Comparison of ENCODE assay signal across 22 cellular contexts in genomic region chr14:101855958-101856357, GRCh38.
DNase-seq lines count a peak whose midpoint lies in the region; ATAC-seq and TF ChIP-seq lines count a peak whose summit lies in the region.
"Had no signal": no experiment of that assay in that cellular context is flagged by ENCODE, and none has a peak within 500 bp of the region (broad histone marks: within the 10 kb centered on the region; RNA-seq: fewer than 3 reads in every experiment).

No MANE protein-coding gene starts in this region.

- ATAC-seq in heart right ventricle (peak in 3 of 8 donors; percentile 3 to 36 (median 17)), right cardiac atrium (no peak), IMR-90 (ENCODE audit: low read depth) (no peak)
- ATAC-seq in stimulated activated effector memory CD8-positive, alpha-beta T cell treated with anti-CD3 and anti-CD28 coated beads, Interleukin-12 subunit alpha, Interleukin-12 subunit beta, amount 100 ng/mL, for 72 hours, result no peak
- ATAC-seq: SK-N-SH treated with all-trans-retinoic acid at 6 μM for 48 hours had no signal

- DNase-seq in heart right ventricle (no peak), right cardiac atrium (no peak), IMR-90 (no peak), epithelial cell of esophagus (ENCODE audit: low read depth) (peak; percentile 48), UCSD-AML1 (lab: John Stamatoyannopoulos, UW; ENCODE audit: unreplicated experiment) (no peak)
- no peak for DNase-seq in stimulated activated effector memory CD8-positive, alpha-beta T cell treated with anti-CD3 and anti-CD28 coated beads, Interleukin-12 subunit alpha, Interleukin-12 subunit beta, amount 100 ng/mL, for 72 hours (ENCODE audit: low spot score in 2 of 2)
- DNase-seq in activated CD8-positive, alpha-beta memory T cell treated with anti-CD3 and anti-CD28 coated beads, Interleukin-2, amount 50 U/mL, for 48 hours, result no peak
- DNase-seq: activated gamma-delta T cell treated with Interleukin-2 at 50 U/mL for 16 hours; AML-193; body of pancreas; dorsolateral prefrontal cortex; H7; hippocampal formation; NCI-H1694 treated with DMSO at 0.1 percent for 48 hours; NCI-H526; ovary; PC-9; stimulated activated CD4-positive, alpha-beta T cell treated with anti-CD3 and anti-CD28 coated beads, Interleukin-4, amount 100 ng/mL, for 24 hours; stimulated activated CD8-positive, alpha-beta memory T cell treated with anti-CD3 and anti-CD28 coated beads, Interleukin-4, amount 100 ng/mL, for 48 hours; testis had no signal

- dilution Hi-C loops in IMR-90 (cut with HindIII; ENCODE audit: low sequenced_read_pairs, unreplicated experiment), result no loop called here

- H2BK5ac ChIP-seq in IMR-90 (ENCODE audit: low read depth, low read length, poor library complexity, severe bottlenecking), result no peak overlapping the region

- no peak overlapping the region for H3K56ac ChIP-seq in IMR-90 (ENCODE audit: extremely low read depth, insufficient read depth, low read length)

- H3K4ac ChIP-seq in IMR-90 (ENCODE audit: low read depth, low read length), result no peak overlapping the region

- no peak overlapping the region for H4K5ac ChIP-seq in IMR-90 (ENCODE audit: low read depth, low read length)

- TF ChIP-seq POLR2A in IMR-90 (IDR thresholded peaks at IDR 0.05; ENCODE audit: low read depth, low read length), result no peak

- H3K9me3 ChIP-seq in heart right ventricle, result no peaks in the 10 kb centered on the region
- no peaks in the 10 kb centered on the region for H3K9me3 ChIP-seq in right cardiac atrium (ENCODE audit: control insufficient read depth, low read length)
- no peaks in the 10 kb centered on the region for H3K9me3 ChIP-seq in IMR-90 (ENCODE audit: control insufficient read depth, insufficient read depth, low read length)
- H3K9me3 ChIP-seq: body of pancreas, ovary, testis had no signal

- peaks cover 0 to 41% (median 0%) of the 10 kb centered on the region in 9 donors for H3K36me3 ChIP-seq in heart right ventricle
- H3K36me3 ChIP-seq in IMR-90 (ENCODE audit: control insufficient read depth, insufficient read depth, low read length), result peaks cover 3% of the 10 kb centered on the region
- H3K36me3 ChIP-seq: ovary had no signal

- H3K18ac ChIP-seq in IMR-90 (ENCODE audit: low read depth, low read length), result no peak overlapping the region

- H2BK120ac ChIP-seq in IMR-90 (ENCODE audit: low read depth, low read length), result no peak overlapping the region

- peaks cover 70% of the 10 kb centered on the region for H3K4me1 Mint-ChIP-seq in stimulated activated effector memory CD8-positive, alpha-beta T cell treated with anti-CD3 and anti-CD28 coated beads, Interleukin-12 subunit alpha, Interleukin-12 subunit beta, amount 100 ng/mL, for 72 hours

- H3K9ac ChIP-seq in IMR-90 (ENCODE audit: low read depth, low read length), result no peak overlapping the region

- in situ Hi-C loops in IMR-90 (cut with MboI; ENCODE audit: low sequenced_read_pairs), result no loop called here

- peak overlapping the region; percentile 74 for H3K27ac Mint-ChIP-seq in stimulated activated effector memory CD8-positive, alpha-beta T cell treated with anti-CD3 and anti-CD28 coated beads, Interleukin-12 subunit alpha, Interleukin-12 subunit beta, amount 100 ng/mL, for 72 hours

- H3K23ac ChIP-seq in IMR-90 (ENCODE audit: low read depth, low read length), result no peak overlapping the region

- peaks cover 5 to 92% (median 82%) of the 10 kb centered on the region in 9 donors for H3K4me1 ChIP-seq in heart right ventricle
- peaks cover 8% of the 10 kb centered on the region for H3K4me1 ChIP-seq in right cardiac atrium (ENCODE audit: control insufficient read depth, insufficient read depth, low read length)
- peaks cover 3% of the 10 kb centered on the region for H3K4me1 ChIP-seq in IMR-90 (ENCODE audit: control insufficient read depth, insufficient read depth, low read length)

- H3K4me3 ChIP-seq in heart right ventricle (no peak overlapping the region), right cardiac atrium (ENCODE audit: low read length) (no peak overlapping the region), IMR-90 (ENCODE audit: insufficient read depth, low read depth, low read length) (no peak overlapping the region), epithelial cell of esophagus (ENCODE audit: low read length) (no peak overlapping the region)
- H3K4me3 ChIP-seq: body of pancreas, dorsolateral prefrontal cortex, ovary, PC-9, skin epidermis, testis had no signal

- H3K36me3 Mint-ChIP-seq in stimulated activated effector memory CD8-positive, alpha-beta T cell treated with anti-CD3 and anti-CD28 coated beads, Interleukin-12 subunit alpha, Interleukin-12 subunit beta, amount 100 ng/mL, for 72 hours, result peaks cover 67% of the 10 kb centered on the region

- CTCF ChIA-PET in IMR-90 (lab: Yijun Ruan, JAX), result no interaction called here

- no peak overlapping the region for H4K8ac ChIP-seq in IMR-90 (ENCODE audit: low read depth in 2 of 2, low read length in 2 of 2)

- H3K14ac ChIP-seq in IMR-90 (replicated peaks; ENCODE audit: low read depth, low read length), result no peak overlapping the region

- peaks cover 32% of the 10 kb centered on the region for H3K9me1 ChIP-seq in IMR-90 (ENCODE audit: insufficient read depth, low read length)

- H2AK5ac ChIP-seq in IMR-90 (ENCODE audit: low read depth, low read length), result no peak overlapping the region

- no peak overlapping the region for H2AFZ ChIP-seq in IMR-90 (replicated peaks; ENCODE audit: low read length, poor library complexity)
- H2AFZ ChIP-seq: PC-9 had no signal

- H3K9me3 Mint-ChIP-seq in stimulated activated effector memory CD8-positive, alpha-beta T cell treated with anti-CD3 and anti-CD28 coated beads, Interleukin-12 subunit alpha, Interleukin-12 subunit beta, amount 100 ng/mL, for 72 hours, result no peaks in the 10 kb centered on the region

- no peak overlapping the region for H3K4me2 ChIP-seq in IMR-90 (ENCODE audit: low read depth, low read length)
- H3K4me2 ChIP-seq: PC-9 had no signal

- H4K91ac ChIP-seq in IMR-90 (ENCODE audit: insufficient read depth, low read depth, low read length), result no peak overlapping the region

- H3K27ac ChIP-seq in heart right ventricle (peak overlapping the region in 8 of 10 donors; percentile 22 to 87 (median 70)), right cardiac atrium (ENCODE audit: low read length) (no peak overlapping the region), IMR-90 (ENCODE audit: insufficient read depth, low read length) (no peak overlapping the region)
- H3K27ac ChIP-seq: ovary, PC-9, skin epidermis, testis had no signal

- BruUV-seq in IMR-90 (replicated peaks; lab: Mats Ljungman, UMichigan), result no TSS peak

- WGBS in heart right ventricle, 2 donors, result 45 to 63% methylated on average over 5 of the region's 5 CpGs
- WGBS in right cardiac atrium, result 62% methylated on average over 5 of the region's 5 CpGs
- WGBS in IMR-90 (ENCODE audit: extremely low coverage in 2 of 2, insufficient read length in 1 of 2), 2 experiments, result 73% methylated on average over 2 of the region's 5 CpGs; no CpG with 5 or more reads in 1 of the 2 experiments

- H3K27me3 ChIP-seq in heart right ventricle, result no peaks in the 10 kb centered on the region
- no peaks in the 10 kb centered on the region for H3K27me3 ChIP-seq in right cardiac atrium (ENCODE audit: control insufficient read depth, insufficient read depth)
- H3K27me3 ChIP-seq in IMR-90 (ENCODE audit: control insufficient read depth, insufficient read depth, low read length), result no peaks in the 10 kb centered on the region
- H3K27me3 ChIP-seq: body of pancreas, dorsolateral prefrontal cortex, ovary, testis had no signal

- no peak for TF ChIP-seq RAD21 in IMR-90 (IDR thresholded peaks at IDR 0.05; ENCODE audit: low read length)

- no peak overlapping the region for H2BK20ac ChIP-seq in IMR-90 (ENCODE audit: low read depth, low read length)

- TF ChIP-seq CTCF in heart right ventricle (IDR thresholded peaks at IDR 0.05), result no peak
- TF ChIP-seq CTCF in IMR-90 (conservative IDR thresholded peaks at IDR 0.05; ENCODE audit: low read depth, low read length), result no peak
- TF ChIP-seq CTCF in epithelial cell of esophagus (IDR thresholded peaks at IDR 0.05; ENCODE audit: insufficient read depth, low read depth, low read length, missing control alignments), result no peak

- H3K79me1 ChIP-seq in IMR-90 (ENCODE audit: low read depth in 1 of 2, low read length in 2 of 2), result peaks cover 53 to 78% of the 10 kb centered on the region in 2 experiments

- H4K20me1 ChIP-seq in IMR-90 (ENCODE audit: insufficient read depth, low read length), result peaks cover 50% of the 10 kb centered on the region

- POLR2A ChIA-PET in IMR-90 (lab: Charles Lee; ENCODE audit: unreplicated experiment), result no interaction called here

- H3K4me3 Mint-ChIP-seq in stimulated activated effector memory CD8-positive, alpha-beta T cell treated with anti-CD3 and anti-CD28 coated beads, Interleukin-12 subunit alpha, Interleukin-12 subunit beta, amount 100 ng/mL, for 72 hours, result no peak overlapping the region

- H2AK9ac ChIP-seq in IMR-90 (replicated peaks; ENCODE audit: low read depth, low read length, poor library complexity), result peak overlapping the region; percentile 47

- intact Hi-C loops in heart right ventricle (cut with DNase I) (no loop called here), right cardiac atrium (cut with DNase I) (no loop called here), IMR-90 (cut with micrococcal nuclease) (no loop called here)

- no peak overlapping the region for H2BK15ac ChIP-seq in IMR-90 (ENCODE audit: low read depth, low read length)

TF ChIP-seq in IMR-90, 13 proteins besides CTCF, POLR2A, EP300 and RAD21 (continues in another document):
- TF ChIP-seq CHD1 (IDR thresholded peaks at IDR 0.05; ENCODE audit: low read depth, low read length), result no peak
- no peak for TF ChIP-seq MAZ (IDR thresholded peaks at IDR 0.05; ENCODE audit: borderline replicate concordance, low read depth, low read length)
- no peak for TF ChIP-seq RFX5 (IDR thresholded peaks at IDR 0.05; ENCODE audit: low read depth, low read length)
- TF ChIP-seq ELK1 (IDR thresholded peaks at IDR 0.05; ENCODE audit: borderline replicate concordance, low read depth, low read length), result no peak
- no peak for TF ChIP-seq USF2 (IDR thresholded peaks at IDR 0.05; ENCODE audit: low read depth, low read length)

Comparison
In these comparisons a context has a peak if more than half of its experiments do, and no peak if none do; other contexts are left out.
1. H3K27ac ChIP-seq: peak in heart right ventricle (8 of 10); none in right cardiac atrium (single experiment) and IMR-90 (single experiment).